Comparison of ENCODE assay signal across 8 cellular contexts in genomic region chr10:63083904-63084689, GRCh38. TPM values are rescaled to one million over a fixed set of nuclear protein-coding genes. Genes with fewer than 3 reads are reported as not detected.
DNase-seq lines count a peak whose midpoint lies in the region; ATAC-seq, FAIRE-seq and TF ChIP-seq lines count a peak whose summit lies in the region.

No MANE protein-coding gene starts in this region.

- peak overlapping the region; percentile 4 to 59 for H3K27ac ChIP-seq in breast epithelium
- H3K27ac ChIP-seq in spleen: peak overlapping the region in 6 of 8 donors; percentile 14 to 45 (median 27)

- H3K9me3 Mint-ChIP-seq in T-cell: no peaks in the 10 kb centered on the region

- H3K4me1 Mint-ChIP-seq in T-cell: no peaks in the 10 kb centered on the region

- intact Hi-C loops in breast epithelium (cut with DNase I; ENCODE audit: low total_unique reads) (no loop called here), spleen (cut with DNase I; ENCODE audit: low total_unique reads) (loop anchor here (10.0 kb wide), 1 partner anchor 499 kb away; no protein-coding TSS in a partner anchor)

- no peaks in the 10 kb centered on the region for H3K36me3 Mint-ChIP-seq in T-cell

- DNase-seq in NCI-H146 (lab: John Stamatoyannopoulos, UW): peak; percentile 36
- peak in 27 of 34 experiments; percentile 1 to 39 (median 12) for DNase-seq in T-cell
- peak in 1 of 2 donors; percentile 76 for DNase-seq in breast epithelium (ENCODE audit: low spot score in 2 of 2)
- no peak for DNase-seq in spleen

- H3K4me3 ChIP-seq in breast epithelium (no peak overlapping the region), spleen (no peak overlapping the region)

- H3K4me1 ChIP-seq in breast epithelium (no peaks in the 10 kb centered on the region), spleen (peaks cover 0 to 7% (median 2%) of the 10 kb centered on the region in 6 donors)

- H3K27ac Mint-ChIP-seq in T-cell: no peak overlapping the region

- H3K27me3 ChIP-seq in breast epithelium: no peaks in the 10 kb centered on the region
- H3K27me3 ChIP-seq in spleen (replicated peaks in 1 of 7): no peaks in the 10 kb centered on the region

- peaks cover 3 to 14% of the 10 kb centered on the region in 2 donors for H3K27me3 Mint-ChIP-seq in T-cell

- ATAC-seq in HG02571 (IDR thresholded peaks at IDR 0.05; ENCODE audit: unreplicated experiment): peak; percentile 66
- ATAC-seq in T-cell (replicated peaks in 1 of 4): peak; percentile 55 to 66 (median 64)
- ATAC-seq in HG02840 (IDR thresholded peaks at IDR 0.05; ENCODE audit: low FRiP score, unreplicated experiment): no peak

- WGBS in spleen, 5 donors: 19 to 22% (median 19%) methylated on average over 7 of the region's 7 CpGs

- FAIRE-seq in islet of Langerhans (lab: Jason Lieb, UNC): peak; percentile 89

- no peak overlapping the region for H3K4me3 Mint-ChIP-seq in T-cell

- POLR2A ChIA-PET in T-cell (lab: Charles Lee): no interaction called here

- CTCF ChIA-PET in T-cell (lab: Charles Lee): interaction anchor here (0.6 to 2.4 kb wide), 15 partner anchors 47 to 647 kb away, joined by 3 to 15 read pairs (median 5); partner anchors contain the start of gene EGR2 (in 1 of the 2)

- H3K9me3 ChIP-seq in breast epithelium: no peaks in the 10 kb centered on the region
- no peaks in the 10 kb centered on the region for H3K9me3 ChIP-seq in spleen

- TF ChIP-seq POLR2A in breast epithelium (IDR thresholded peaks at IDR 0.05) (no peak), spleen (IDR thresholded peaks at IDR 0.05) (no peak)

- TF ChIP-seq CTCF in GM12873 (IDR thresholded peaks at IDR 0.05; ENCODE audit: insufficient read depth, low read depth, low read length, missing control alignments) (peak; percentile 74), breast epithelium (IDR thresholded peaks at IDR 0.05) (peak; percentile 69 to 80 (median 79)), spleen (IDR thresholded peaks at IDR 0.05 in 8 of 11, conservative IDR thresholded peaks at IDR 0.05 in 3 of 11) (peak; percentile 14 to 81 (median 66))

- H3K36me3 ChIP-seq in breast epithelium (no peaks in the 10 kb centered on the region), spleen (no peaks in the 10 kb centered on the region)

RNA-seq across cellular contexts. Expression of gene NRBF2, which starts 49.0 kb away (rescaled TPM):
- 10 to 100 TPM; 14.8 to 18.5 (median 17.2) TPM for total RNA-seq in T-cell
- total RNA-seq in breast epithelium: 10 to 100 TPM; 14.7 to 28.5 (median 17.0) TPM
- 10 to 100 TPM; 30.1 to 44.1 (median 34.3) TPM for total RNA-seq in spleen
- 10 to 100 TPM; 10.3 to 21.5 (median 14.0) TPM for polyA plus RNA-seq in spleen
